11 cellular contexts compared by ENCODE assay signal in the genomic region with DNA sequence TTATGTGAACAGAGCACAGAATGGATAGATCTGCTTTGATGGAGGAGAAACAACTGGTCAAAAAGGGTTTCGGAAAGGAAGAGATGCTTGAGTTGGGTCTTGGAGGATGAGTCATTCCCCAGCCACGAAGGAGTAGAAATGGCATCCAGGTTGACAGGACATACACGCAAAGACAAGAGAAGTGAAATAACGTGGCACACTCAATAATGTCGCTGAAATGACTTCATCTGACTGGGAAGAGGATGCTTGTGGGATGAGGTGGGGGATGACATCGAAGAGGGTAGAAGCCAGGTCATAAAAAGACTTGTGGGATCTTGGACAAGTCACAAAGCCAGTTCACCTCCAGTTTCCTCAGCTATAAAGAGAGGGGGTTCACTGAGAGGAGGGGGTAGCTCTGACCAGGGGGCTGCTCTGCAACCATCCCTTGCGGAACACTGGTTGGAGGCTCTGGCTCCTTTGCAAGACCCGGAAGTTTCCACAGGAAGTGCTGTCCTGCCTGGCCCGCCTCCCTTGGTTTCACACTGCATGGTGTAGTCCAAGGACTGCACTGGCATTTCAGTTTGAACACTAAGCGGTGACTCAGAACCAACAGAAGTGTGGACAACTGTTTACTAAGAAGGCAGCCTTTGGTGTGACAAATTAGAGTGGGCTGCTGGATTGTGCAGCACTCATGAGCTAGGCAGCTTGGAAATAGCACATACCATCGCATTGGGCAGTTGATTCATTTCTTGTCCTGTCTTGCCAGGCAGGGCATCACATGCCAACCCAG.
DNase-seq lines count a peak whose midpoint lies in the region; ATAC-seq and FAIRE-seq lines count a peak whose summit lies in the region.
"Had no signal": no experiment of that assay in that cellular context is flagged by ENCODE, and none has a peak within 500 bp of the region (broad histone marks: within the 10 kb centered on the region; RNA-seq: fewer than 3 reads in every experiment).

No MANE protein-coding gene starts in this region.

- no peak overlapping the region for H3K14ac ChIP-seq in neuronal stem cell (ENCODE audit: low read length)

- peak; percentile 25 to 42 for DNase-seq in stimulated activated CD4-positive, alpha-beta T cell treated with anti-CD3 and anti-CD28 coated beads, Interleukin-2, amount 100 ng/mL, for 24 hours
- no peak for DNase-seq in stimulated activated CD4-positive, alpha-beta T cell treated with anti-CD3 and anti-CD28 coated beads, Interleukin-4, amount 100 ng/mL, for 1 hour
- DNase-seq in amniotic stem cell (lab: John Stamatoyannopoulos, UW) (peak; percentile 13), urothelium cell line (ENCODE audit: low spot score) (peak; percentile 50), neuronal stem cell (ENCODE audit: low spot score) (no peak), NCI-H2029 treated with DMSO at 0.1 percent for 48 hours (lab: John Stamatoyannopoulos, UW) (no peak), DMS79 (lab: John Stamatoyannopoulos, UW) (no peak)
- DNase-seq: DND-41, heart right ventricle, T-cell had no signal

- no peak overlapping the region for H4K8ac ChIP-seq in neuronal stem cell (ENCODE audit: low read depth, low read length)

- H3K36me3 ChIP-seq in neuronal stem cell (replicated peaks in 1 of 2; ENCODE audit: control insufficient read depth in 2 of 2, insufficient read depth in 2 of 2, low read length in 2 of 2) = no peaks in the 10 kb centered on the region
- H3K36me3 ChIP-seq: heart right ventricle had no signal

- H2BK5ac ChIP-seq in neuronal stem cell (ENCODE audit: low read length) = no peak overlapping the region

- no peak overlapping the region for H2BK15ac ChIP-seq in neuronal stem cell (ENCODE audit: low read length)

- H3K4me1 ChIP-seq in neuronal stem cell (ENCODE audit: control insufficient read depth in 2 of 2, insufficient read depth in 1 of 2, low read depth in 1 of 2, low read length in 2 of 2) = peaks cover 1 to 11% of the 10 kb centered on the region in 2 donors

- no peaks in the 10 kb centered on the region for H3K79me1 ChIP-seq in neuronal stem cell (ENCODE audit: low read depth, low read length)

- peak; percentile 51 for ATAC-seq in HG03280 (IDR thresholded peaks at IDR 0.05; ENCODE audit: unreplicated experiment)

- no CpG with 5 or more reads among the region's 11 CpGs for WGBS in neuronal stem cell (ENCODE audit: extremely low coverage in 2 of 2, insufficient read length in 2 of 2, insufficient replicate concordance in 1 of 2), 2 donors

- no peak overlapping the region for H3K23ac ChIP-seq in neuronal stem cell (ENCODE audit: low read depth, low read length, poor library complexity)

- H2BK120ac ChIP-seq in neuronal stem cell (ENCODE audit: low read depth, low read length) = no peak overlapping the region

- no peak overlapping the region for H3K4ac ChIP-seq in neuronal stem cell (ENCODE audit: low read length)

- no peak overlapping the region for H4K91ac ChIP-seq in neuronal stem cell (ENCODE audit: low read depth, low read length, poor library complexity)

- no peak overlapping the region for H3K27ac ChIP-seq in neuronal stem cell (replicated peaks; ENCODE audit: low read length)
- H3K27ac ChIP-seq: heart right ventricle had no signal

- H2BK12ac ChIP-seq in neuronal stem cell (ENCODE audit: low read length) = no peak overlapping the region

- no peak overlapping the region for H3K9ac ChIP-seq in neuronal stem cell (ENCODE audit: low read depth, low read length, poor library complexity)

- no peaks in the 10 kb centered on the region for H3K9me3 ChIP-seq in neuronal stem cell (replicated peaks in 1 of 2; ENCODE audit: control insufficient read depth in 2 of 2, insufficient read depth in 1 of 2, low read depth in 1 of 2, low read length in 2 of 2)
- H3K9me3 ChIP-seq: heart right ventricle had no signal

- H2AFZ ChIP-seq in neuronal stem cell (ENCODE audit: low read length) = no peak overlapping the region

- H3K4me2 ChIP-seq in neuronal stem cell (ENCODE audit: insufficient read depth, low read length, poor library complexity, severe bottlenecking) = no peak overlapping the region

- no peaks in the 10 kb centered on the region for H3K27me3 ChIP-seq in neuronal stem cell (ENCODE audit: control insufficient read depth in 3 of 3, insufficient read depth in 3 of 3, low read depth in 1 of 3, low read length in 3 of 3)

- no peak overlapping the region for H2AK5ac ChIP-seq in neuronal stem cell (ENCODE audit: low read depth, low read length)

- no peak overlapping the region for H3K4me3 ChIP-seq in neuronal stem cell (ENCODE audit: low read length in 2 of 2)
- H3K4me3 ChIP-seq: heart right ventricle had no signal

- H3K18ac ChIP-seq in neuronal stem cell (ENCODE audit: low read length) = no peak overlapping the region

- peak; percentile 93 for FAIRE-seq in urothelium cell line (lab: Jason Lieb, UNC)

Comparison
In these comparisons a context has a peak if more than half of its experiments do, and no peak if none do; other contexts are left out.
1. DNase-seq: peak in stimulated activated CD4-positive, alpha-beta T cell treated with anti-CD3 and anti-CD28 coated beads, Interleukin-2, amount 100 ng/mL, for 24 hours (2 of 2), amniotic stem cell (single experiment) and urothelium cell line (single experiment); none in stimulated activated CD4-positive, alpha-beta T cell treated with anti-CD3 and anti-CD28 coated beads, Interleukin-4, amount 100 ng/mL, for 1 hour (single experiment), neuronal stem cell (single experiment), NCI-H2029 treated with DMSO at 0.1 percent for 48 hours (single experiment) and DMS79 (single experiment).